ENCODE assay signal across 19 cellular contexts in the genomic region with DNA sequence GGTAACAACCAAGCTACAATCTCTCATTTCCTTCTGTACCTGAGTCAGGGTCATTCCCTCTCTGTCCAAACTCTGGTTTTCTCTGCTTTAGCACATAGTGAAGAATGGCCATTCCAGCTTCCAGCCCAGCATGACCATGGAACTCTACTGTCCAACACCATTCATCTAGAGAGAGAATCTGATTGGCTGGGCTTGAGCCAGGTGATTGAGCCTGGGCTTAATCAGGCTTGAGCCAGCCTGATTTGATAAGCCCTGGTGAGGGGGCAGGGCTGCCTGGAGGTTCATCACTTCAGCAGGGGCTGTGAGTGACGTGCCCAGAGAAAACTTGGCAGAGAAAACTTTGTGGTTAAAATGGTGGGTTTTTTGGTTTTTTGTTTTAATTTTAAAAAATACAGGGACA.
"Had no signal": no experiment of that assay in that cellular context is flagged by ENCODE, and none has a peak within 500 bp of the region (broad histone marks: within the 10 kb centered on the region; RNA-seq: fewer than 3 reads in every experiment).

No MANE protein-coding gene starts in this region.

- H3K4me3 ChIP-seq: ascending aorta, colonic mucosa, ovary, tibial nerve, uterus had no signal

- ATAC-seq: activated T-cell treated with anti-CD3 and anti-CD28 coated beads, Interleukin-2, amount 50 U/mL, for 72 hours; left ventricle myocardium superior had no signal

- FAIRE-seq: frontal cortex had no signal

- H3K36me3 ChIP-seq: colonic mucosa, ovary, uterus had no signal

- H3K9me3 Mint-ChIP-seq: activated T-cell treated with anti-CD3 and anti-CD28 coated beads, Interleukin-2, amount 50 U/mL, for 72 hours; central memory CD8-positive, alpha-beta T cell; immature natural killer cell had no signal

- H3K27ac ChIP-seq: ascending aorta, colonic mucosa, ovary, tibial nerve, uterus had no signal

- DNase-seq: activated CD4-positive, alpha-beta T cell treated with anti-CD3 and anti-CD28 coated beads for 1 hour; activated effector memory CD4-positive, alpha-beta T cell treated with anti-CD3 and anti-CD28 coated beads, Interleukin-2, amount 50 U/mL, for 16 hours; activated naive CD4-positive, alpha-beta T cell treated with anti-CD3 and anti-CD28 coated beads, Interleukin-2, amount 50 U/mL, for 16 hours; activated T-cell treated with anti-CD3 and anti-CD28 coated beads, Interleukin-2, amount 50 U/mL, for 72 hours; colonic mucosa; head of caudate nucleus; immature natural killer cell; kidney glomerular epithelial cell; left ventricle myocardium superior; ovary; stimulated activated CD4-positive, alpha-beta T cell treated with anti-CD3 and anti-CD28 coated beads, Interleukin-12 subunit alpha, Interleukin-12 subunit beta, amount 100 ng/mL, for 4 hours; stimulated activated CD4-positive, alpha-beta T cell treated with anti-CD3 and anti-CD28 coated beads, Interleukin-1b, Interleukin-23, amount 100 ng/mL, for 48 hours; stimulated activated CD8-positive, alpha-beta memory T cell treated with anti-CD3 and anti-CD28 coated beads, Interleukin-4, amount 100 ng/mL, for 48 hours; stimulated activated naive CD4-positive, alpha-beta T cell treated with Interleukin-2 at 50 U/mL for 16 hours; uterus had no signal

- H3K27ac Mint-ChIP-seq: activated T-cell treated with anti-CD3 and anti-CD28 coated beads, Interleukin-2, amount 50 U/mL, for 72 hours; immature natural killer cell had no signal

- H3K27me3 Mint-ChIP-seq: central memory CD8-positive, alpha-beta T cell had no signal

- H3K4me3 Mint-ChIP-seq: activated T-cell treated with anti-CD3 and anti-CD28 coated beads, Interleukin-2, amount 50 U/mL, for 72 hours; central memory CD8-positive, alpha-beta T cell; immature natural killer cell had no signal

- H3K4me1 ChIP-seq: colonic mucosa had no signal

- H3K27me3 ChIP-seq: ascending aorta, colonic mucosa, ovary, tibial nerve, uterus had no signal

- H3K9me3 ChIP-seq: ascending aorta, colonic mucosa, ovary, tibial nerve, uterus had no signal
